Comparison of ENCODE assay signal across 9 cellular contexts in the genomic region with DNA sequence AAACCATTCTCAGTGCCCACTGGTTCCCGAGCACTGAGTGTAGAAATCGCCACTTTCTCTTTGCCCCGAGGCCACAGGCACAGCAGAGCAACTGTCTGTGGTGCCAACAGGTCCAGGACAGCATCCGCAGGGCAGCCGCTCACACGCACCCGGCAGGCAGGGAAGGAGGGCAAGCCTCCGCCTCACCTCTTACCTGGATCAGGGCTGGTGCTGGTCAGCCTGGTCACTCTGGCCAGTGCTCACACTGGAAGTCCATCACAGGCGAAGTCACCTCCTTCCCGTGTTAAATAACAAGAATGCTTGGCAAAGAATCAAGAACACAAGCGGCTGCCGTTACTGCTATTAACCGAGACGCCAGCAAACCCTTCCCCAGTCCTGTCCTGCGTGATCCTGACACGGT. TPM values are rescaled to one million over a fixed set of nuclear protein-coding genes. Genes with fewer than 3 reads are reported as not detected.
DNase-seq lines count a peak whose midpoint lies in the region; ATAC-seq and TF ChIP-seq lines count a peak whose summit lies in the region.
"Had no signal": no experiment of that assay in that cellular context is flagged by ENCODE, and none has a peak within 500 bp of the region (broad histone marks: within the 10 kb centered on the region; RNA-seq: fewer than 3 reads in every experiment).

No MANE protein-coding gene starts in this region.

- H3K4me1 ChIP-seq in breast epithelium (peaks cover 3 to 14% of the 10 kb centered on the region in 2 donors), mucosa of rectum (ENCODE audit: control insufficient read depth in 2 of 2, insufficient read depth in 2 of 2, low read length in 2 of 2) (peaks cover 28% of the 10 kb centered on the region in 2 donors)

- DNase-seq in AG04449 (ENCODE audit: low read depth, low spot score) (no peak), HL-60 (ENCODE audit: low read depth in 1 of 2, low spot score in 1 of 2) (no peak), breast epithelium (ENCODE audit: low spot score in 2 of 2) (no peak), amygdala (lab: John Stamatoyannopoulos, UW) (no peak)
- no peak for DNase-seq in stimulated activated naive CD4-positive, alpha-beta T cell (lab: John Stamatoyannopoulos, UW)
- no peak for DNase-seq in stimulated activated CD4-positive, alpha-beta T cell treated with anti-CD3 and anti-CD28 coated beads, Interleukin-4, amount 100 ng/mL, for 24 hours

- CTCF ChIA-PET in AG04449 (lab: Yijun Ruan, JAX), result interaction anchor here (0.9 to 2.4 kb wide), 2 partner anchors 12 to 20 kb away, joined by 4 to 7 read pairs; no protein-coding TSS in a partner anchor

- ATAC-seq in HG03520 (IDR thresholded peaks at IDR 0.05; ENCODE audit: unreplicated experiment), result no peak

- POLR2A ChIA-PET in AG04449 (lab: Yijun Ruan, JAX), result interaction anchor here (0.7 to 3.5 kb wide), 4 partner anchors 10 to 303 kb away, joined by 3 to 17 read pairs (median 8); a partner anchor contains a TSS

- H3K9me3 ChIP-seq in breast epithelium, result no peaks in the 10 kb centered on the region
- H3K9me3 ChIP-seq in mucosa of rectum (ENCODE audit: control insufficient read depth in 2 of 2, low read length in 2 of 2), result no peaks in the 10 kb centered on the region

- H3K4me3 ChIP-seq in AG04449 (ENCODE audit: low read depth, low read length), result peak overlapping the region; percentile 84
- peak overlapping the region; percentile 92 for H3K4me3 ChIP-seq in HL-60 (replicated peaks; ENCODE audit: insufficient read depth, low read length)
- H3K4me3 ChIP-seq in breast epithelium, result peak overlapping the region; percentile 75 to 86 (median 81)
- H3K4me3 ChIP-seq in mucosa of rectum (ENCODE audit: low read length in 2 of 2), result peak overlapping the region; percentile 67 to 96

- H3K36me3 ChIP-seq in breast epithelium (peaks cover 13% of the 10 kb centered on the region), mucosa of rectum (ENCODE audit: control insufficient read depth in 2 of 2, insufficient read depth in 2 of 2, low read length in 2 of 2) (peaks cover 33 to 38% of the 10 kb centered on the region in 2 donors)

- intact Hi-C loops in breast epithelium (cut with DNase I; ENCODE audit: low total_unique reads), result no loop called here

- H3K27ac ChIP-seq in HL-60 (replicated peaks) (peak overlapping the region; percentile 79), breast epithelium (peak overlapping the region in 1 of 2 donors; percentile 30), mucosa of rectum (ENCODE audit: low read depth in 2 of 2, low read length in 2 of 2) (no peak overlapping the region)

- H3K9ac ChIP-seq in mucosa of rectum (ENCODE audit: low read depth in 1 of 2, low read length in 2 of 2), result no peak overlapping the region

- no peak for TF ChIP-seq POLR2A in breast epithelium (IDR thresholded peaks at IDR 0.05)

- no peaks in the 10 kb centered on the region for H3K27me3 ChIP-seq in HL-60 (ENCODE audit: insufficient read depth, poor library complexity, severe bottlenecking)
- no peaks in the 10 kb centered on the region for H3K27me3 ChIP-seq in breast epithelium
- no peaks in the 10 kb centered on the region for H3K27me3 ChIP-seq in mucosa of rectum (ENCODE audit: control insufficient read depth in 2 of 2, insufficient read depth in 2 of 2, low read length in 2 of 2)

- no peak for TF ChIP-seq CTCF in AG04449 (IDR thresholded peaks at IDR 0.05; ENCODE audit: insufficient read depth, low read length, missing control alignments)
- no peak for TF ChIP-seq CTCF in HL-60 (IDR thresholded peaks at IDR 0.05; ENCODE audit: insufficient read depth, low read length)
- TF ChIP-seq CTCF in breast epithelium (IDR thresholded peaks at IDR 0.05), result no peak

RNA-seq across cellular contexts. Expression of a gene that starts 13.7 kb away (rescaled TPM):
- total RNA-seq in breast epithelium, result 1 to 10 TPM; 4.8 to 8.2 (median 5.6) TPM

RNA-seq across cellular contexts. Expression of a gene that starts 16.6 kb away (rescaled TPM):
- total RNA-seq in breast epithelium, result 1 to 10 TPM in 2 of 3 donors, under 1 TPM in 1; 0.73 to 6.9 (median 6.7) TPM

RNA-seq across cellular contexts. Expression of a gene that starts 22.2 kb away (rescaled TPM):
- 10 to 100 TPM in 1 of 3 donors, 1 to 10 TPM in 2; 4.1 to 12.2 (median 9.5) TPM for total RNA-seq in breast epithelium
- total RNA-seq: liver had no signal

RNA-seq across cellular contexts. Expression of a gene that starts 31.9 kb away (rescaled TPM):
- not detected for total RNA-seq in breast epithelium
- total RNA-seq: liver had no signal

RNA-seq across cellular contexts. Expression of a gene that starts 38.2 kb away (rescaled TPM):
- total RNA-seq in breast epithelium, result not detected
- total RNA-seq: liver had no signal
